Comparison of ENCODE assay signal across 1 cellular context in genomic region chr1:4060850-4061249, GRCh38.
TF ChIP-seq lines count a peak whose summit lies in the region.

No MANE protein-coding gene starts in this region.

TF ChIP-seq in H1, 55 proteins besides CTCF, POLR2A, EP300 and RAD21 (continued from another document):
- TF ChIP-seq CHD7 (IDR thresholded peaks at IDR 0.05; ENCODE audit: insufficient replicate concordance, low read length): no peak
- no peak for TF ChIP-seq ZNF274 (IDR thresholded peaks at IDR 0.05; ENCODE audit: borderline replicate concordance, extremely low read depth, low read length)
- TF ChIP-seq CBX5 (IDR thresholded peaks at IDR 0.05; ENCODE audit: low read depth, low read length): no peak
- no peak for TF ChIP-seq CBX8 (IDR thresholded peaks at IDR 0.05; ENCODE audit: borderline replicate concordance, low read depth, low read length)
- TF ChIP-seq TAF7 (optimal IDR thresholded peaks at IDR 0.05; ENCODE audit: borderline replicate concordance, low read depth, low read length): no peak
- TF ChIP-seq CTBP2 (IDR thresholded peaks at IDR 0.05; ENCODE audit: borderline replicate concordance, insufficient read depth, insufficient read length, low read length): no peak
- no peak for TF ChIP-seq MAFK (IDR thresholded peaks at IDR 0.05; ENCODE audit: low read depth, low read length)
- TF ChIP-seq POU5F1 (IDR thresholded peaks at IDR 0.05; ENCODE audit: low read depth, low read length): no peak
- no peak for TF ChIP-seq RXRA (IDR thresholded peaks at IDR 0.05; ENCODE audit: insufficient read depth, low read depth, low read length)
- no peak for TF ChIP-seq SIX5 (IDR thresholded peaks at IDR 0.05; ENCODE audit: low read depth, low read length)
- TF ChIP-seq CREB1 (IDR thresholded peaks at IDR 0.05): no peak
- TF ChIP-seq SUZ12 (IDR thresholded peaks at IDR 0.05; ENCODE audit: low read length): no peak
- no peak for TF ChIP-seq E2F6 (IDR thresholded peaks at IDR 0.05)
- no peak for TF ChIP-seq KDM4A (IDR thresholded peaks at IDR 0.05; ENCODE audit: low read depth, low read length, severe bottlenecking)
